Comparison of ENCODE assay signal across 9 cellular contexts in genomic region chr10:103154464-103155299, GRCh38. TPM values are rescaled to one million over a fixed set of nuclear protein-coding genes. Genes with fewer than 3 reads are reported as not detected.
DNase-seq lines count a peak whose midpoint lies in the region; ATAC-seq and TF ChIP-seq lines count a peak whose summit lies in the region.
"Had no signal": no experiment of that assay in that cellular context is flagged by ENCODE, and none has a peak within 500 bp of the region (broad histone marks: within the 10 kb centered on the region; RNA-seq: fewer than 3 reads in every experiment).

No MANE protein-coding gene starts in this region.

- intact Hi-C loops in heart left ventricle (cut with DNase I) = loop anchor here in 4 of 10 donors (2.0 to 5.0 kb wide), 4 partner anchors 36 to 47 kb away; partner anchors contain the start of gene NT5C2 (in 3 of the 4)
- intact Hi-C loops in psoas muscle (cut with DNase I) = loop anchor here in 1 of 2 donors (5.0 kb wide), 2 partner anchors 37 to 38 kb away; partner anchors contain the start of gene NT5C2

- H3K4me3 ChIP-seq in heart left ventricle (peak overlapping the region in 2 of 12 donors; percentile 40 to 44), psoas muscle (peak overlapping the region; percentile 45)

- DNase-seq in G401 (ENCODE audit: low spot score) = peak; percentile 56
- DNase-seq in amniotic epithelial cell (ENCODE audit: low read depth) = peak; percentile 60
- no peak for DNase-seq in heart left ventricle
- no peak for DNase-seq in psoas muscle
- no peak for DNase-seq in GM20000 (ENCODE audit: low spot score)
- DNase-seq in NCI-H1694 treated with DMSO at 0.1 percent for 48 hours (lab: John Stamatoyannopoulos, UW) = no peak
- DNase-seq in immature natural killer cell = no peak
- DNase-seq: NCI-H1930 had no signal

- H3K27me3 ChIP-seq in heart left ventricle (no peaks in the 10 kb centered on the region), psoas muscle (ENCODE audit: insufficient read depth in 3 of 3, low read length in 2 of 3) (no peaks in the 10 kb centered on the region)

- TF ChIP-seq CTCF in heart left ventricle (IDR thresholded peaks at IDR 0.05) = no peak
- TF ChIP-seq CTCF in psoas muscle (IDR thresholded peaks at IDR 0.05) = no peak
- TF ChIP-seq CTCF in GM20000 (IDR thresholded peaks at IDR 0.05; ENCODE audit: extremely low read depth, missing control alignments) = no peak

- H3K9me3 ChIP-seq in heart left ventricle = peaks cover 0 to 7% (median 0%) of the 10 kb centered on the region in 12 donors
- no peaks in the 10 kb centered on the region for H3K9me3 ChIP-seq in psoas muscle

- H3K27ac ChIP-seq in heart left ventricle = peak overlapping the region; percentile 11 to 87 (median 77)
- peak overlapping the region; percentile 86 for H3K27ac ChIP-seq in psoas muscle

- H3K4me1 ChIP-seq in heart left ventricle = peaks cover 0 to 61% (median 50%) of the 10 kb centered on the region in 12 donors
- peaks cover 49% of the 10 kb centered on the region for H3K4me1 ChIP-seq in psoas muscle

- 34 to 46% (median 36%) methylated on average over 3 of the region's 3 CpGs for WGBS in heart left ventricle, 4 donors
- WGBS in psoas muscle, 3 donors = 37 to 41% (median 40%) methylated on average over 3 of the region's 3 CpGs

- H3K27ac Mint-ChIP-seq in immature natural killer cell = peak overlapping the region in 1 of 6 donors; percentile 18

- H3K36me3 Mint-ChIP-seq in immature natural killer cell = peaks cover 0 to 28% (median 7%) of the 10 kb centered on the region in 3 donors

- no peaks in the 10 kb centered on the region for H3K27me3 Mint-ChIP-seq in immature natural killer cell (ENCODE audit: low read depth in 3 of 3)

- no peaks in the 10 kb centered on the region for H3K9me3 Mint-ChIP-seq in immature natural killer cell

- peaks cover 0 to 38% (median 15%) of the 10 kb centered on the region in 9 donors for H3K36me3 ChIP-seq in heart left ventricle
- peaks cover 0 to 20% of the 10 kb centered on the region in 2 donors for H3K36me3 ChIP-seq in psoas muscle (ENCODE audit: insufficient read depth in 1 of 2, low read depth in 1 of 2)

- in situ Hi-C loops in G401 (cut with HindIII; ENCODE audit: low sequenced_read_pairs) = no loop called here

- no peak for TF ChIP-seq POLR2A in heart left ventricle (IDR thresholded peaks at IDR 0.05)

- ATAC-seq in heart left ventricle (peak; percentile 33 to 67 (median 60)), psoas muscle (peak in 3 of 4 donors; percentile 39 to 46 (median 39)), GM19455 (IDR thresholded peaks at IDR 0.05; ENCODE audit: unreplicated experiment) (no peak)

- no peak overlapping the region for H3K4me3 Mint-ChIP-seq in immature natural killer cell

- H3K4me1 Mint-ChIP-seq in immature natural killer cell = peaks cover 18 to 40% of the 10 kb centered on the region in 2 donors

RNA-seq across cellular contexts. Expression of gene NT5C2, which starts 38.4 kb away (rescaled TPM):
- total RNA-seq in G401 (2014; rRNA removed; shearing (Covaris generic)) = 71.2 and 121 TPM in 2 replicates
- 10 to 100 TPM; 32.0 to 70.6 (median 49.1) TPM for total RNA-seq in heart left ventricle
- 10 to 100 TPM; 26.2 to 38.9 TPM for polyA plus RNA-seq in heart left ventricle
- 10 to 100 TPM; 64.5 to 94.6 (median 80.4) TPM for total RNA-seq in psoas muscle
- 10 to 100 TPM; 17.8 to 57.6 (median 41.5) TPM for polyA plus RNA-seq in psoas muscle
- 100 to 1,000 TPM in 1 of 3 donors, 10 to 100 TPM in 2; 86.2 to 116 (median 91.5) TPM for polyA plus RNA-seq in immature natural killer cell

Comparison
In these comparisons a context has a peak if more than half of its experiments do, and no peak if none do; other contexts are left out.
1. DNase-seq: peak in G401 (single experiment) and amniotic epithelial cell (single experiment); none in heart left ventricle (0 of 5), psoas muscle (0 of 2), GM20000 (single experiment), NCI-H1694 treated with DMSO at 0.1 percent for 48 hours (single experiment) and immature natural killer cell (0 of 3).